ENCODE assay signal across 1 cellular context in genomic region chr22:38012604-38013072, GRCh38.
TF ChIP-seq lines count a peak whose summit lies in the region.

No MANE protein-coding gene starts in this region.

TF ChIP-seq in HepG2, 621 proteins besides CTCF, POLR2A, EP300 and RAD21 (continued from another document and continues in another):
- TF ChIP-seq ZNF280B (CRISPR knock-in tag; IDR thresholded peaks at IDR 0.05; ENCODE audit: borderline replicate concordance) (no peak), NFIC (IDR thresholded peaks at IDR 0.05; ENCODE audit: low read length) (peak; percentile 50; the same call in 1 of the 2 replicates), ATF1 (CRISPR knock-in tag; IDR thresholded peaks at IDR 0.05) (no peak), ZNF672 (CRISPR knock-in tag; IDR thresholded peaks at IDR 0.05) (no peak), MED13 (CRISPR knock-in tag; IDR thresholded peaks at IDR 0.05) (no peak), ZNF33B (CRISPR knock-in tag; IDR thresholded peaks at IDR 0.05) (no peak), REXO4 (CRISPR knock-in tag; IDR thresholded peaks at IDR 0.05; ENCODE audit: borderline replicate concordance) (no peak), NCOR1 (IDR thresholded peaks at IDR 0.05; ENCODE audit: borderline replicate concordance, low read length) (no peak), STAT5B (CRISPR knock-in tag; IDR thresholded peaks at IDR 0.05) (no peak), NFE2L2 (IDR thresholded peaks at IDR 0.05; ENCODE audit: low read length) (no peak), SIN3A (IDR thresholded peaks at IDR 0.05; ENCODE audit: borderline replicate concordance, low read depth, low read length) (no peak), ZNF614 (CRISPR knock-in tag; IDR thresholded peaks at IDR 0.05; ENCODE audit: borderline replicate concordance) (no peak; the same call in 1 of the 2 replicates), FIP1L1 (IDR thresholded peaks at IDR 0.05; ENCODE audit: borderline replicate concordance, insufficient read depth, low read depth, low read length) (no peak), PAXIP1 (CRISPR knock-in tag; conservative IDR thresholded peaks at IDR 0.05) (peak; percentile 91), SP1 (IDR thresholded peaks at IDR 0.05) (no peak), SP1 (CRISPR knock-in tag; IDR thresholded peaks at IDR 0.05) (no peak), PHB2 (IDR thresholded peaks at IDR 0.05; ENCODE audit: partially characterized antibody) (no peak), ZNF121 (CRISPR knock-in tag; IDR thresholded peaks at IDR 0.05) (no peak; the same call in 1 of the 2 replicates), PBX2 (CRISPR knock-in tag; IDR thresholded peaks at IDR 0.05) (no peak), PHF8 (CRISPR knock-in tag; IDR thresholded peaks at IDR 0.05) (no peak), PPARG (CRISPR knock-in tag; conservative IDR thresholded peaks at IDR 0.05) (no peak), ZNF792 (CRISPR knock-in tag; IDR thresholded peaks at IDR 0.05) (0 out of 2 replicates have a peak, but pooled peaks have one; percentile 6), HCFC1 (IDR thresholded peaks at IDR 0.05; ENCODE audit: low read depth, low read length) (no peak), SRSF4 (IDR thresholded peaks at IDR 0.05; ENCODE audit: low read depth, low read length, poor library complexity, severe bottlenecking) (no peak), SRF (IDR thresholded peaks at IDR 0.05; ENCODE audit: low read depth, low read length) (no peak), ZNF460 (CRISPR knock-in tag; IDR thresholded peaks at IDR 0.05; ENCODE audit: borderline replicate concordance) (no peak), ZFP82 (CRISPR knock-in tag; IDR thresholded peaks at IDR 0.05; ENCODE audit: borderline replicate concordance) (no peak), ZNF576 (CRISPR knock-in tag; IDR thresholded peaks at IDR 0.05) (no peak), MLLT10 (CRISPR knock-in tag; IDR thresholded peaks at IDR 0.05) (no peak), ETV5 (CRISPR knock-in tag; IDR thresholded peaks at IDR 0.05; ENCODE audit: borderline replicate concordance) (peak; percentile 86; the same call in 1 of the 2 replicates), ETV6 (CRISPR knock-in tag; conservative IDR thresholded peaks at IDR 0.05) (no peak), MAFK (conservative IDR thresholded peaks at IDR 0.05 in 1 of 2, IDR thresholded peaks at IDR 0.05 in 1 of 2; ENCODE audit: low read length in 2 of 2) (no peak), ONECUT2 (CRISPR knock-in tag; IDR thresholded peaks at IDR 0.05) (no peak), REPIN1 (CRISPR knock-in tag; IDR thresholded peaks at IDR 0.05; ENCODE audit: borderline replicate concordance, low read depth) (no peak)
- TF ChIP-seq, protein P1, sequence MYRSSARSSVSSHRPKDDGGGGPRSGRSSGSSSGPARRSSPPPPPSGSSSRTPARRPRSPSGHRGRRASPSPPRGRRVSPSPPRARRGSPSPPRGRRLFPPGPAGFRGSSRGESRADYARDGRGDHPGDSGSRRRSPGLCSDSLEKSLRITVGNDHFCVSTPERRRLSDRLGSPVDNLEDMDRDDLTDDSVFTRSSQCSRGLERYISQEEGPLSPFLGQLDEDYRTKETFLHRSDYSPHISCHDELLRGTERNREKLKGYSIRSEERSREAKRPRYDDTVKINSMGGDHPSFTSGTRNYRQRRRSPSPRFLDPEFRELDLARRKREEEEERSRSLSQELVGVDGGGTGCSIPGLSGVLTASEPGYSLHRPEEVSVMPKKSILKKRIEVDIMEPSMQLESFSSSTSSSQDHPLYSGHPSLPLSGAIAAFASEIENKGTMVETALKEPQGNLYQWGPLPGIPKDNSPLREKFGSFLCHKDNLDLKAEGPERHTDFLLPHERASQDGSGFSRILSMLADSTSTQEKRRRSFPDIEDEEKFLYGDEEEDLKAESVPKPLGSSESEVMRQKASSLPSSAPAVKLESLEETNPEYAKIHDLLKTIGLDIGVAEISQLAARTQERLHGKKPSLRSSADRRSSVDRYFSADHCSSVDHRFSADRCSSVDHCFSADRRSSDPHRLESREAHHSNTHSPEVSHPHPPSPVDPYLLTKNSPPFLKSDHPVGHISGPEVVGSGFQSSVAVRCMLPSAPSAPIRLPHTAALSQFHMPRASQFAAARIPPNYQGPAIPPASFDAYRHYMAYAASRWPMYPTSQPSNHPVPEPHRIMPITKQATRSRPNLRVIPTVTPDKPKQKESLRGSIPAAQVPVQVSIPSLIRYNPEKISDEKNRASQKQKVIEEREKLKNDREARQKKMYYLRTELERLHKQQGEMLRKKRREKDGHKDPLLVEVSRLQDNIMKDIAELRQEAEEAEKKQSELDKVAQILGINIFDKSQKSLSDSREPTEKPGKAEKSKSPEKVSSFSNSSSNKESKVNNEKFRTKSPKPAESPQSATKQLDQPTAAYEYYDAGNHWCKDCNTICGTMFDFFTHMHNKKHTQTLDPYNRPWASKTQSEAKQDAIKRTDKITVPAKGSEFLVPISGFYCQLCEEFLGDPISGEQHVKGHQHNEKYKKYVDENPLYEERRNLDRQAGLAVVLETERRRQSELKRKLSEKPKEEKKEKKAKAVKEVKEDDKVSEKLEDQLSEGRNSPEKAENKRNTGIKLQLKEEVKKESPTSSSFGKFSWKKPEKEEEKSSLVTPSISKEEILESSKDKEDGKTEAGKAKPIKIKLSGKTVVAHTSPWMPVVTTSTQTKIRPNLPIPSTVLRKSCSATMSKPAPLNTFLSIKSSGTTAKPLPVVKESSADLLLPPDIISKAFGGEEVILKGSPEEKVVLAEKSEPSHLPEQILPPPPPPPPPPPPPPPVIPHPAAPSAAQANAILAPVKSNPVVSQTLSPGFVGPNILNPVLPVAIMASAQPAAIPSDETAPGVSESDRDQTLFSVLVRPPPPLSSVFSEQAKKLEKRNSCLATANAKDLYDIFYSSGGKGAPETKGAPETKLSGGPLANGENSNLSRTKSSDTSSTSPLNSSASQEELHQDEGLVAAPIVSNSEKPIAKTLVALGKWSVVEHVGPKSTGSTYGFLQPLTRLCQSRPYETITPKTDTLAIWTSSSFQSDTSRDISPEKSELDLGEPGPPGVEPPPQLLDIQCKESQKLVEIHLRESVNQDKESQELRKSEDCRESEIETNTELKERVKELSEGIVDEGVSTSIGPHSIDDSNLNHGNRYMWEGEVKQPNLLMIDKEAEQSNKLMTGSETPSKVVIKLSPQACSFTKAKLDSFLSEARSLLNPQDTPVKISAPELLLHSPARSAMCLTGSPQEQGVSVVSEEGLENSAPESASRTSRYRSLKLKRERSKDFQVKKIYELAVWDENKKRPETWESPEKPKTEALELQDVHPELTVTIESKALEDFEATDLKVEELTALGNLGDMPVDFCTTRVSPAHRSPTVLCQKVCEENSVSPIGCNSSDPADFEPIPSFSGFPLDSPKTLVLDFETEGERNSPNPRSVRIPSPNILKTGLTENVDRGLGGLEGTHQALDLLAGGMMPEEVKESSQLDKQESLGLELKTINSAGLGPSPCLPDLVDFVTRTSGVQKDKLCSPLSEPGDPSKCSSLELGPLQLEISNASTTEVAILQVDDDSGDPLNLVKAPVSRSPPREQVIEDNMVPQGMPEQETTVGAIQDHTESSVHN (CRISPR knock-in tag; IDR thresholded peaks at IDR 0.05) = no peak
- TF ChIP-seq, protein P2, sequence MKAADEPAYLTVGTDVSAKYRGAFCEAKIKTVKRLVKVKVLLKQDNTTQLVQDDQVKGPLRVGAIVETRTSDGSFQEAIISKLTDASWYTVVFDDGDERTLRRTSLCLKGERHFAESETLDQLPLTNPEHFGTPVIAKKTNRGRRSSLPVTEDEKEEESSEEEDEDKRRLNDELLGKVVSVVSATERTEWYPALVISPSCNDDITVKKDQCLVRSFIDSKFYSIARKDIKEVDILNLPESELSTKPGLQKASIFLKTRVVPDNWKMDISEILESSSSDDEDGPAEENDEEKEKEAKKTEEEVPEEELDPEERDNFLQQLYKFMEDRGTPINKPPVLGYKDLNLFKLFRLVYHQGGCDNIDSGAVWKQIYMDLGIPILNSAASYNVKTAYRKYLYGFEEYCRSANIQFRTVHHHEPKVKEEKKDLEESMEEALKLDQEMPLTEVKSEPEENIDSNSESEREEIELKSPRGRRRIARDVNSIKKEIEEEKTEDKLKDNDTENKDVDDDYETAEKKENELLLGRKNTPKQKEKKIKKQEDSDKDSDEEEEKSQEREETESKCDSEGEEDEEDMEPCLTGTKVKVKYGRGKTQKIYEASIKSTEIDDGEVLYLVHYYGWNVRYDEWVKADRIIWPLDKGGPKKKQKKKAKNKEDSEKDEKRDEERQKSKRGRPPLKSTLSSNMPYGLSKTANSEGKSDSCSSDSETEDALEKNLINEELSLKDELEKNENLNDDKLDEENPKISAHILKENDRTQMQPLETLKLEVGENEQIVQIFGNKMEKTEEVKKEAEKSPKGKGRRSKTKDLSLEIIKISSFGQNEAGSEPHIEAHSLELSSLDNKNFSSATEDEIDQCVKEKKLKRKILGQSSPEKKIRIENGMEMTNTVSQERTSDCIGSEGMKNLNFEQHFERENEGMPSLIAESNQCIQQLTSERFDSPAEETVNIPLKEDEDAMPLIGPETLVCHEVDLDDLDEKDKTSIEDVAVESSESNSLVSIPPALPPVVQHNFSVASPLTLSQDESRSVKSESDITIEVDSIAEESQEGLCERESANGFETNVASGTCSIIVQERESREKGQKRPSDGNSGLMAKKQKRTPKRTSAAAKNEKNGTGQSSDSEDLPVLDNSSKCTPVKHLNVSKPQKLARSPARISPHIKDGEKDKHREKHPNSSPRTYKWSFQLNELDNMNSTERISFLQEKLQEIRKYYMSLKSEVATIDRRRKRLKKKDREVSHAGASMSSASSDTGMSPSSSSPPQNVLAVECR (CRISPR knock-in tag; IDR thresholded peaks at IDR 0.05; ENCODE audit: borderline replicate concordance) = peak; percentile 45; the same call in 1 of the 2 replicates
- TF ChIP-seq, protein P3, sequence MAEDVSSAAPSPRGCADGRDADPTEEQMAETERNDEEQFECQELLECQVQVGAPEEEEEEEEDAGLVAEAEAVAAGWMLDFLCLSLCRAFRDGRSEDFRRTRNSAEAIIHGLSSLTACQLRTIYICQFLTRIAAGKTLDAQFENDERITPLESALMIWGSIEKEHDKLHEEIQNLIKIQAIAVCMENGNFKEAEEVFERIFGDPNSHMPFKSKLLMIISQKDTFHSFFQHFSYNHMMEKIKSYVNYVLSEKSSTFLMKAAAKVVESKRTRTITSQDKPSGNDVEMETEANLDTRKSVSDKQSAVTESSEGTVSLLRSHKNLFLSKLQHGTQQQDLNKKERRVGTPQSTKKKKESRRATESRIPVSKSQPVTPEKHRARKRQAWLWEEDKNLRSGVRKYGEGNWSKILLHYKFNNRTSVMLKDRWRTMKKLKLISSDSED (CRISPR knock-in tag; IDR thresholded peaks at IDR 0.05) = no peak
